16 cellular contexts compared by ENCODE assay signal in the genomic region with DNA sequence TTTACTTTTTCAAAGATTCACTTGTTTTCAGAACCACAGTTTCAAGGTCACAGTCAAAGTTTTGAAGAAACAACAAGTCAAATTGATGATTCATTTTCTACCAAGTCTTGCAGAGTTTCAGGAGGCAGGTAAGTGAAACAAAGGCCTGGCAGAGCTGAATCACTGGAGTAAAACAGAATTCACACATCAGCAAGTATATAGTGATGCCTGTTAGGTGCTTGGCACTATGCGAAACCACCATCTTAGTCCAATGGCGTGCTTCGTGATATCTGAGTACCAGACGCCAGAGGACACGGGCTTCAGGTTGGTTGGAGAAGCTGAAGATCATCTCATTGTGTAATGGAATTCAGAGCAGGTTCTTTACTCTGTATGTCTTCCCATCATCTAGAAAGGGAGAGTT.
A peak's percentile ranks its signal among the peaks of the same experiment; 100 is the strongest.
DNase-seq lines count a peak whose midpoint lies in the region; ATAC-seq and TF ChIP-seq lines count a peak whose summit lies in the region.
"Had no signal": no experiment of that assay in that cellular context is flagged by ENCODE, and none has a peak within 500 bp of the region (broad histone marks: within the 10 kb centered on the region; RNA-seq: fewer than 3 reads in every experiment).

No MANE protein-coding gene starts in this region.

- H3K36me3 Mint-ChIP-seq in CD14-positive monocyte = peaks cover 50 to 72% of the 10 kb centered on the region in 2 donors

- peaks cover 11% of the 10 kb centered on the region; the same call in 1 of the 2 replicates for H3K79me2 ChIP-seq in Karpas-422 (ENCODE audit: low read length)

- no peak for ATAC-seq in GM19395 (IDR thresholded peaks at IDR 0.05; ENCODE audit: unreplicated experiment)
- ATAC-seq: left lobe of liver had no signal

- H3K27ac ChIP-seq in HL-60 (replicated peaks) (0 out of 2 replicates have a peak overlapping the region, but pooled peaks have one; percentile 10), Karpas-422 (ENCODE audit: low read length) (no peak overlapping the region)
- H3K27ac ChIP-seq: SK-N-MC, spleen, tibial nerve had no signal

- H3K27me3 Mint-ChIP-seq in CD14-positive monocyte (ENCODE audit: low read depth in 3 of 3) = no peaks in the 10 kb centered on the region

- DNase-seq in CD14-positive monocyte (ENCODE audit: low spot score) = no peak
- DNase-seq in HL-60 (ENCODE audit: low read depth in 1 of 2, low spot score in 1 of 2) = no peak
- DNase-seq in activated naive CD4-positive, alpha-beta T cell treated with anti-CD3 and anti-CD28 coated beads, Interleukin-2, amount 50 U/mL, for 16 hours = peak; percentile 34
- DNase-seq in stimulated activated CD4-positive, alpha-beta T cell treated with anti-CD3 and anti-CD28 coated beads, Interleukin-12 subunit alpha, Interleukin-12 subunit beta, amount 100 ng/mL, for 24 hours (ENCODE audit: low read depth in 2 of 2) = peak; percentile 11 to 22
- no peak for DNase-seq in HUDEP-2 (lab: John Stamatoyannopoulos, UW; ENCODE audit: unreplicated experiment in 76 of 76)
- no peak for DNase-seq in H4 (ENCODE audit: low spot score)
- no peak for DNase-seq in Karpas-422
- DNase-seq: activated effector memory CD4-positive, alpha-beta T cell treated with Interleukin-2 at 50 U/mL for 16 hours; NCI-H2029 treated with DMSO at 0.1 percent for 48 hours; NCI-H524 treated with DMSO at 0.1 percent for 48 hours; OCI-M1; spleen had no signal

- H4K20me1 ChIP-seq in Karpas-422 (ENCODE audit: insufficient read depth, low read depth, low read length) = no peaks in the 10 kb centered on the region

- H2AFZ ChIP-seq in Karpas-422 (ENCODE audit: low read length) = no peak overlapping the region

- intact Hi-C loops in CD14-positive monocyte (cut with micrococcal nuclease) = no loop called here

- H3K9me3 Mint-ChIP-seq in CD14-positive monocyte = peaks cover 0 to 3% (median 0%) of the 10 kb centered on the region in 7 donors

- H3K27me3 ChIP-seq in HL-60 (ENCODE audit: insufficient read depth, poor library complexity, severe bottlenecking) = no peaks in the 10 kb centered on the region
- H3K27me3 ChIP-seq in Karpas-422 (ENCODE audit: low read length) = no peaks in the 10 kb centered on the region
- H3K27me3 ChIP-seq: spleen, tibial nerve had no signal

- no peak overlapping the region for H3K9ac ChIP-seq in Karpas-422 (ENCODE audit: low read length)

- H3K9me3 ChIP-seq in Karpas-422 (ENCODE audit: low read length) = no peaks in the 10 kb centered on the region
- H3K9me3 ChIP-seq: tibial nerve had no signal

- H3K36me3 ChIP-seq in Karpas-422 (ENCODE audit: insufficient read depth, low read length) = peaks cover 76% of the 10 kb centered on the region

- H3K9me2 ChIP-seq in Karpas-422 (replicated peaks; ENCODE audit: insufficient read depth, low read length) = no peaks in the 10 kb centered on the region

- H3K27ac Mint-ChIP-seq in CD14-positive monocyte = peak overlapping the region in 6 of 7 donors; percentile 43 to 89 (median 58)

- no peaks in the 10 kb centered on the region for H3K4me1 ChIP-seq in Karpas-422 (ENCODE audit: low read length)

- H3K4me2 ChIP-seq in Karpas-422 (ENCODE audit: low read depth, low read length, poor library complexity, severe bottlenecking) = no peak overlapping the region

- TF ChIP-seq CTCF in CD14-positive monocyte (IDR thresholded peaks at IDR 0.05) (no peak), HL-60 (IDR thresholded peaks at IDR 0.05; ENCODE audit: insufficient read depth, low read length) (no peak)

- peaks cover 36% of the 10 kb centered on the region for H3K4me1 Mint-ChIP-seq in CD14-positive monocyte

- H3K4me3 Mint-ChIP-seq in CD14-positive monocyte = no peak overlapping the region

- no peak overlapping the region for H3K4me3 ChIP-seq in HL-60 (replicated peaks; ENCODE audit: insufficient read depth, low read length)
- no peak overlapping the region for H3K4me3 ChIP-seq in Karpas-422 (ENCODE audit: low read length)
- H3K4me3 ChIP-seq: SK-N-MC, spleen, tibial nerve had no signal

Comparison
In these comparisons a context has a peak if more than half of its experiments do, and no peak if none do; other contexts are left out.
1. DNase-seq: peak in activated naive CD4-positive, alpha-beta T cell treated with anti-CD3 and anti-CD28 coated beads, Interleukin-2, amount 50 U/mL, for 16 hours (single experiment) and stimulated activated CD4-positive, alpha-beta T cell treated with anti-CD3 and anti-CD28 coated beads, Interleukin-12 subunit alpha, Interleukin-12 subunit beta, amount 100 ng/mL, for 24 hours (2 of 2); none in CD14-positive monocyte (single experiment), HL-60 (0 of 2), HUDEP-2 (0 of 76), H4 (single experiment) and Karpas-422 (single experiment).